32 cellular contexts compared by ENCODE assay signal in the genomic region with DNA sequence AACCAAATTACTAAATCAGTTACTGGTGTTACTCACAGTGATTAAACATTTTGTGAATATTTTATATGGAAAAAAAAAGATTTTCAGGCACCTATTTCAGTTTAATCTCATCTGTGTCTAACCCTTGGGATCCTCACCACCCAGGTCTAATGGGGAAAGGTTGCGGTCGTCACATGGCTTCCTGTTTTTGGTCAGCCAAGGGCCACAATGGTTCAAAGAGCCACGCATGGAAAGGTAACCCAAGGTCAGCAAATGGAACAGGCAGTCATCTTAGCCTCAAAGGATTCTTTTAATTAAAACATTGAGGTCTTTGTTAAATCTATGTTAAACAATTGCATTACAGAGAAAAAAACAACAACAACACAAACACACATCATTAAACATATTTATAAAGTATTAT. TPM values are rescaled to one million over a fixed set of nuclear protein-coding genes. Genes with fewer than 3 reads are reported as not detected.
"Had no signal": no experiment of that assay in that cellular context is flagged by ENCODE, and none has a peak within 500 bp of the region (broad histone marks: within the 10 kb centered on the region; RNA-seq: fewer than 3 reads in every experiment).

No MANE protein-coding gene starts in this region.

- ATAC-seq: activated CD8-positive, alpha-beta memory T cell treated with anti-CD3 and anti-CD28 coated beads, Interleukin-2, amount 10 ng/mL, durations not matched to agents 7 days and 5 days; activated naive CD8-positive, alpha-beta T cell treated with anti-CD3 and anti-CD28 coated beads, Interleukin-2, amount 50 U/mL, for 24 hours; PC-3; Right ventricle myocardium inferior had no signal

- H3K27me3 ChIP-seq: MG63, Peyer's patch had no signal

- H3K4me3 ChIP-seq: MG63, Peyer's patch had no signal

- H3K9me3 ChIP-seq: MG63, Peyer's patch had no signal

- H3K27ac ChIP-seq: Peyer's patch, VCaP had no signal

- DNase-seq: activated CD4-positive, alpha-beta memory T cell treated with anti-CD3 and anti-CD28 coated beads, Interleukin-2, amount 10 ng/mL, durations not matched to agents 7 days and 5 days; activated CD4-positive, alpha-beta T cell treated with anti-CD3 and anti-CD28 coated beads for 1 hour; activated CD4-positive, alpha-beta T cell treated with anti-CD3 and anti-CD28 coated beads for 48 hours; activated CD4-positive, CD25-positive, alpha-beta regulatory T cell; activated CD8-positive, alpha-beta memory T cell treated with anti-CD3 and anti-CD28 coated beads for 24 hours; activated CD8-positive, alpha-beta memory T cell treated with anti-CD3 and anti-CD28 coated beads, Interleukin-2, amount 10 ng/mL, durations not matched to agents 7 days and 5 days; activated CD8-positive, alpha-beta memory T cell treated with anti-CD3 and anti-CD28 coated beads, Interleukin-2, amount 50 U/mL, for 48 hours; activated effector memory CD4-positive, alpha-beta T cell treated with Interleukin-2 at 50 U/mL for 16 hours; activated naive CD4-positive, alpha-beta T cell treated with anti-CD3 and anti-CD28 coated beads, Interleukin-2, amount 10 ng/mL, durations not matched to agents 7 days and 5 days; activated naive CD8-positive, alpha-beta T cell treated with anti-CD3 and anti-CD28 coated beads, Interleukin-2, amount 50 U/mL, for 24 hours; activated T-cell treated with anti-CD3 and anti-CD28 coated beads, Interleukin-2, amount 50 U/mL, for 48 hours; anterior cingulate cortex; central memory CD4-positive, alpha-beta T cell; Karpas-422; KBM-7; MG63; NCI-H1048; NCI-H1105 treated with DMSO at 0.1 percent for 48 hours; NCI-H1436; NCI-H1694; NCI-H1930; NCI-H345; NCI-H526; NCI-H748 treated with DMSO at 0.1 percent for 48 hours; NK-92 treated with Interleukin-12 subunit alpha and Interleukin-12 subunit beta, amount 100 ng/mL, for 24 hours; PC-3; Peyer's patch; RPMI8226; SIG-M5 had no signal

- FAIRE-seq: bronchial epithelial cell had no signal

RNA-seq across cellular contexts. Expression of a gene that starts 36.1 kb away (rescaled TPM):
- total RNA-seq: activated CD4-positive, alpha-beta memory T cell treated with anti-CD3 and anti-CD28 coated beads, Interleukin-2, amount 10 ng/mL, durations not matched to agents 7 days and 5 days had no signal
